27 cellular contexts compared by ENCODE assay signal in the genomic region with DNA sequence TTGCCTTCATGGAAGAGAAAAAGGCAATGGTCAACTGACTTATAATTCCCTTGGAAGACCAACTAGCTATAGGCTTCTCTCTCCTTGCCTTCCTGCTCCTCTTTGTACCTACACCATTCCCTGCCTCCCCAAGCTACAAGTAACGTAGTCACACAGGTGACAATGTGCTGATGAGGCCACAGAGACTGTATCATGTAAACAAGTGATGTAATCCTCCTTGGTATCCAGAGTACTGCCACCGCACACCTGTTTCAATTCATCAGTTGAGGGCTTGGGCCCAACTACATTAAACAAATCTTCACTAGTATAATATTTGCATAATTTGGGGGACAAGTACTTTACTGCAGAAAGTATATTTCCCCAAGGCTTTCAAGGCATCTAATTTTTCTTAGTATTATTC.
"Had no signal": no experiment of that assay in that cellular context is flagged by ENCODE, and none has a peak within 500 bp of the region (broad histone marks: within the 10 kb centered on the region; RNA-seq: fewer than 3 reads in every experiment).

No MANE protein-coding gene starts in this region.

- H3K4me3 ChIP-seq: ascending aorta, pancreas, prostate gland, skin epidermis, thyroid gland, upper lobe of right lung had no signal

- FAIRE-seq: kidney, pancreas had no signal

- H3K27me3 ChIP-seq: ascending aorta, pancreas, thyroid gland, upper lobe of right lung had no signal

- DNase-seq: activated CD4-positive, alpha-beta memory T cell treated with anti-CD3 and anti-CD28 coated beads, Interleukin-2, amount 10 ng/mL, durations not matched to agents 7 days and 5 days; activated CD4-positive, alpha-beta T cell treated with anti-CD3 and anti-CD28 coated beads for 1 hour; activated CD4-positive, alpha-beta T cell treated with anti-CD3 and anti-CD28 coated beads, Interleukin-2, amount 10 ng/mL, durations not matched to agents 7 days and 5 days; activated CD8-positive, alpha-beta memory T cell treated with anti-CD3 and anti-CD28 coated beads, Interleukin-2, amount 50 U/mL, for 48 hours; activated gamma-delta T cell; activated naive CD4-positive, alpha-beta T cell treated with anti-CD3 and anti-CD28 coated beads, Interleukin-2, amount 10 ng/mL, durations not matched to agents 7 days and 5 days; activated naive CD8-positive, alpha-beta T cell treated with anti-CD3 and anti-CD28 coated beads, Interleukin-2, amount 10 ng/mL, durations not matched to agents 7 days and 5 days; activated T-cell treated with anti-CD3 and anti-CD28 coated beads, Interleukin-2, amount 50 U/mL, for 24 hours; caudate nucleus; cortex of kidney; foreskin fibroblast; head of caudate nucleus; hypothalamus; immature natural killer cell; kidney; naive thymus-derived CD4-positive, alpha-beta T cell; nucleus accumbens; pancreas; retina; stimulated activated CD4-positive, alpha-beta T cell treated with anti-CD3 and anti-CD28 coated beads, Interleukin-12 subunit alpha, Interleukin-12 subunit beta, amount 100 ng/mL, for 4 hours; stimulated activated CD4-positive, alpha-beta T cell treated with anti-CD3 and anti-CD28 coated beads, Interleukin-4, amount 100 ng/mL, for 1 hour; stimulated activated naive CD8-positive, alpha-beta T cell treated with anti-CD3 and anti-CD28 coated beads, Interleukin-15, amount 100 ng/mL, for 72 hours; thyroid gland; upper lobe of right lung had no signal

- H3K27ac ChIP-seq: ascending aorta, pancreas, prostate gland, skin epidermis, thyroid gland, upper lobe of right lung had no signal

- H3K36me3 ChIP-seq: pancreas, prostate gland, thyroid gland, upper lobe of right lung had no signal

- H3K9me3 ChIP-seq: ascending aorta, pancreas, prostate gland, thyroid gland, upper lobe of right lung had no signal

- H3K4me1 ChIP-seq: ascending aorta, pancreas, prostate gland, thyroid gland, upper lobe of right lung had no signal
